Comparison of ENCODE assay signal across 27 cellular contexts in genomic region chr18:45596048-45596447, GRCh38. TPM values are rescaled to one million over a fixed set of nuclear protein-coding genes. Genes with fewer than 3 reads are reported as not detected.
DNase-seq lines count a peak whose midpoint lies in the region; ATAC-seq, FAIRE-seq and TF ChIP-seq lines count a peak whose summit lies in the region.
"Had no signal": no experiment of that assay in that cellular context is flagged by ENCODE, and none has a peak within 500 bp of the region (broad histone marks: within the 10 kb centered on the region; RNA-seq: fewer than 3 reads in every experiment).

No MANE protein-coding gene starts in this region.

- H3K36me3 ChIP-seq in kidney (ENCODE audit: control insufficient read depth in 1 of 2, insufficient read depth in 2 of 2, low read length in 2 of 2) (no peaks in the 10 kb centered on the region), OCI-LY7 (ENCODE audit: insufficient read depth, low read length) (no peaks in the 10 kb centered on the region)

- no peak for FAIRE-seq in kidney (lab: Jason Lieb, UNC)
- FAIRE-seq: G401.6, GM12892, GM18507 had no signal

- H3K4me3 ChIP-seq in right cardiac atrium (ENCODE audit: low read length) (no peak overlapping the region), kidney (ENCODE audit: low read length in 2 of 2) (no peak overlapping the region), OCI-LY7 (ENCODE audit: low read depth, low read length, poor library complexity, severe bottlenecking) (no peak overlapping the region)

- no peak for TF ChIP-seq CTCF in nephron (IDR thresholded peaks at IDR 0.05; ENCODE audit: unreplicated experiment in 3 of 3)
- no peak for TF ChIP-seq CTCF in kidney (IDR thresholded peaks at IDR 0.05; ENCODE audit: borderline replicate concordance, extremely low read depth, insufficient read depth)
- TF ChIP-seq CTCF in OCI-LY7 (conservative IDR thresholded peaks at IDR 0.05; ENCODE audit: low read length): no peak

- H3K36me3 Mint-ChIP-seq in nephron (ENCODE audit: low read depth): no peaks in the 10 kb centered on the region
- H3K36me3 Mint-ChIP-seq: CD4-positive, CD25-positive, alpha-beta regulatory T cell; CD8-positive, alpha-beta memory T cell had no signal

- H4K20me1 ChIP-seq in OCI-LY7 (ENCODE audit: insufficient read depth, low read length): no peaks in the 10 kb centered on the region

- H3K4me3 Mint-ChIP-seq in nephron: no peak overlapping the region
- H3K4me3 Mint-ChIP-seq: B cell; CD4-positive, CD25-positive, alpha-beta regulatory T cell; CD8-positive, alpha-beta memory T cell; HFFc6 had no signal

- no peaks in the 10 kb centered on the region for H3K27me3 ChIP-seq in right cardiac atrium (ENCODE audit: control insufficient read depth, insufficient read depth)

- no peak overlapping the region for H3K4me2 ChIP-seq in OCI-LY7 (ENCODE audit: low read length)

- ATAC-seq in Right ventricle myocardium inferior (peak; percentile 28), right cardiac atrium (no peak)
- ATAC-seq: HCT116 had no signal

- BruUV-seq in OCI-LY7 (replicated peaks; lab: Mats Ljungman, UMichigan): no TSS peak

- CTCF ChIA-PET in OCI-LY7 (lab: Charles Lee; ENCODE audit: unreplicated experiment): no interaction called here

- no peaks in the 10 kb centered on the region for H3K79me2 ChIP-seq in OCI-LY7 (ENCODE audit: insufficient read depth, low read depth, low read length)

- no peak overlapping the region for H3K9ac ChIP-seq in kidney (ENCODE audit: low read length in 2 of 2)

- 85% methylated on average over 3 of the region's 3 CpGs for WGBS in right cardiac atrium

- H2AFZ ChIP-seq in OCI-LY7 (ENCODE audit: low read length): no peak overlapping the region

- no peaks in the 10 kb centered on the region for H3K27me3 Mint-ChIP-seq in nephron (ENCODE audit: low read depth)
- H3K27me3 Mint-ChIP-seq: B cell; CD4-positive, CD25-positive, alpha-beta regulatory T cell had no signal

- H3K9me3 Mint-ChIP-seq in nephron: peaks cover 4% of the 10 kb centered on the region
- H3K9me3 Mint-ChIP-seq: CD4-positive, CD25-positive, alpha-beta regulatory T cell; CD8-positive, alpha-beta memory T cell; HFFc6 had no signal

- intact Hi-C loops in Right ventricle myocardium inferior (cut with DNase I) (no loop called here), right cardiac atrium (cut with DNase I) (no loop called here), kidney (cut with DNase I) (no loop called here), OCI-LY7 (cut with micrococcal nuclease; ENCODE audit: unreplicated experiment) (no loop called here)

- peaks cover 24% of the 10 kb centered on the region for H3K4me1 Mint-ChIP-seq in nephron
- H3K4me1 Mint-ChIP-seq: B cell; CD4-positive, CD25-positive, alpha-beta regulatory T cell; CD8-positive, alpha-beta memory T cell had no signal

- H3K27ac Mint-ChIP-seq in nephron: peak overlapping the region; percentile 7 to 77 (median 32)
- H3K27ac Mint-ChIP-seq: B cell; CD8-positive, alpha-beta memory T cell; HFFc6 had no signal

- H3K9me3 ChIP-seq in right cardiac atrium (ENCODE audit: control insufficient read depth, low read length): no peaks in the 10 kb centered on the region
- no peaks in the 10 kb centered on the region for H3K9me3 ChIP-seq in kidney (ENCODE audit: control insufficient read depth in 1 of 2, low read length in 2 of 2)
- H3K9me3 ChIP-seq in OCI-LY7 (ENCODE audit: low read length): no peaks in the 10 kb centered on the region

- H3K4me1 ChIP-seq in right cardiac atrium (ENCODE audit: control insufficient read depth, insufficient read depth, low read length): no peaks in the 10 kb centered on the region
- no peaks in the 10 kb centered on the region for H3K4me1 ChIP-seq in kidney (ENCODE audit: control insufficient read depth in 1 of 2, insufficient read depth in 1 of 2, low read depth in 1 of 2, low read length in 2 of 2)
- H3K4me1 ChIP-seq in OCI-LY7 (ENCODE audit: insufficient read depth, low read length, poor library complexity, severe bottlenecking): no peaks in the 10 kb centered on the region

- no peak overlapping the region for H3K27ac ChIP-seq in right cardiac atrium (ENCODE audit: low read length)
- H3K27ac ChIP-seq in kidney (ENCODE audit: low read depth in 2 of 2, low read length in 2 of 2): no peak overlapping the region
- H3K27ac ChIP-seq in OCI-LY7 (ENCODE audit: low read depth, low read length, poor library complexity, severe bottlenecking): no peak overlapping the region
- H3K27ac ChIP-seq: HL-60 had no signal

- DNase-seq in Right ventricle myocardium inferior (ENCODE audit: missing footprints) (no peak), right cardiac atrium (no peak), Ammon's horn (ENCODE audit: low spot score) (peak; percentile 23), NCI-H446 treated with DMSO at 0.1 percent for 48 hours (lab: John Stamatoyannopoulos, UW) (peak; percentile 81), kidney (no peak), OCI-LY7 (ENCODE audit: low spot score) (no peak)
- DNase-seq in activated CD8-positive, alpha-beta memory T cell treated with anti-CD3 and anti-CD28 coated beads for 24 hours: no peak
- DNase-seq: 8988T; CD4-positive, CD25-positive, alpha-beta regulatory T cell; CD8-positive, alpha-beta memory T cell; COR-L47; DMS 273 treated with DMSO at 0.1 percent for 48 hours; DND-41; EL; GOT3; H7; HFFc6 had no signal

- no peaks in the 10 kb centered on the region for H3K9me2 ChIP-seq in OCI-LY7 (ENCODE audit: insufficient read depth, low read length)

- POLR2A ChIA-PET in OCI-LY7 (lab: Charles Lee): interaction anchor here (0.6 kb wide), 1 partner anchor 9 kb away, joined by 4 read pairs; no protein-coding TSS in a partner anchor

RNA-seq across cellular contexts. Expression of gene SLC14A2, which starts 19.2 kb away (rescaled TPM):
- total RNA-seq in Right ventricle myocardium inferior (not detected), right cardiac atrium (under 1 TPM; 0.14 to 0.21 (median 0.18) TPM), kidney (5.1 TPM), OCI-LY7 (2022) (not detected in 2 replicates)
- polyA plus RNA-seq in right cardiac atrium (0.07 TPM), kidney (ENCODE audit: insufficient read depth, low read depth, low replicate concordance) (0.34 TPM)
- not detected in 2 replicates for total RNA-seq in OCI-LY7 (2014; rRNA removed; shearing (Covaris generic))
- total RNA-seq: A673, H7, HFFc6, HT1080 had no signal
- polyA plus RNA-seq: AG04450 had no signal

Comparison
In these comparisons a context has a peak if more than half of its experiments do, and no peak if none do; other contexts are left out.
1. DNase-seq: peak in Ammon's horn (single experiment) and NCI-H446 treated with DMSO at 0.1 percent for 48 hours (single experiment); none in Right ventricle myocardium inferior (single experiment), right cardiac atrium (0 of 3), activated CD8-positive, alpha-beta memory T cell treated with anti-CD3 and anti-CD28 coated beads for 24 hours (single experiment), kidney (single experiment) and OCI-LY7 (single experiment).